In genomic region chr3:58463181-58463941, GRCh38 we compare ENCODE assay signal across 8 cellular contexts. TPM values are rescaled to one million over a fixed set of nuclear protein-coding genes. Genes with fewer than 3 reads are reported as not detected.
DNase-seq lines count a peak whose midpoint lies in the region; ATAC-seq and TF ChIP-seq lines count a peak whose summit lies in the region.

No MANE protein-coding gene starts in this region.

- no peak for TF ChIP-seq EP300 in SK-N-SH (IDR thresholded peaks at IDR 0.05; ENCODE audit: borderline replicate concordance in 1 of 2, low read depth in 1 of 2, low read length in 1 of 2)

- H4K20me1 ChIP-seq in SK-N-SH (ENCODE audit: insufficient read depth), result no peaks in the 10 kb centered on the region

- POLR2A ChIA-PET in SK-N-SH (lab: Yijun Ruan, JAX), result no interaction called here

- H3K4me3 ChIP-seq in SK-N-SH (ENCODE audit: low read depth in 2 of 2, low read length in 1 of 2), result no peak overlapping the region; a peak in 1 of 4 replicates

- H3K4me1 ChIP-seq in SK-N-SH (ENCODE audit: control insufficient read depth in 1 of 2, insufficient read depth in 2 of 2, low read depth in 1 of 2, low read length in 1 of 2), result peaks cover 0 to 2% of the 10 kb centered on the region in 2 experiments; a peak in 1 of 4 replicates

- no peaks in the 10 kb centered on the region for H3K9me3 Mint-ChIP-seq in activated naive CD4-positive, alpha-beta T cell treated with anti-CD3 and anti-CD28 coated beads, Interleukin-2, amount 50 U/mL, for 24 hours

- H3K36me3 ChIP-seq in SK-N-SH (replicated peaks in 1 of 2; ENCODE audit: control insufficient read depth in 1 of 2, insufficient read depth in 2 of 2, low read length in 1 of 2), result no peaks in the 10 kb centered on the region

- no peaks in the 10 kb centered on the region for H3K27me3 Mint-ChIP-seq in activated naive CD4-positive, alpha-beta T cell treated with anti-CD3 and anti-CD28 coated beads, Interleukin-2, amount 50 U/mL, for 24 hours

- peak; percentile 92 for ATAC-seq in GM21529 (IDR thresholded peaks at IDR 0.05; ENCODE audit: unreplicated experiment)

- 59% methylated on average over 18 of the region's 18 CpGs for WGBS in SK-N-SH (ENCODE audit: low lambda C conversion rate)

- no peaks in the 10 kb centered on the region for H3K79me2 ChIP-seq in SK-N-SH (ENCODE audit: insufficient read depth)

- H3K36me3 Mint-ChIP-seq in activated naive CD4-positive, alpha-beta T cell treated with anti-CD3 and anti-CD28 coated beads, Interleukin-2, amount 50 U/mL, for 24 hours, result no peaks in the 10 kb centered on the region

- no peak overlapping the region for H3K27ac ChIP-seq in SK-N-SH (ENCODE audit: low read depth in 2 of 2, low read length in 1 of 2)

- no peak overlapping the region for H3K9ac ChIP-seq in SK-N-SH

- peak overlapping the region; percentile 60; the same call in 1 of the 2 replicates for H2AFZ ChIP-seq in SK-N-SH (ENCODE audit: low read depth)

- H3K9me2 ChIP-seq in SK-N-SH, result no peaks in the 10 kb centered on the region

- H3K4me3 Mint-ChIP-seq in activated naive CD4-positive, alpha-beta T cell treated with anti-CD3 and anti-CD28 coated beads, Interleukin-2, amount 50 U/mL, for 24 hours, result peak overlapping the region; percentile 17

- H3F3A ChIP-seq in SK-N-SH (replicated peaks; ENCODE audit: insufficient read depth), result no peaks in the 10 kb centered on the region

- no peaks in the 10 kb centered on the region for H3K27me3 ChIP-seq in SK-N-SH (ENCODE audit: insufficient read depth)

- H3K9me3 ChIP-seq in SK-N-SH, result no peaks in the 10 kb centered on the region

- CTCF ChIA-PET in SK-N-SH (lab: Yijun Ruan, JAX), result interaction anchor here (0.6 to 1.8 kb wide), 44 partner anchors 9 to 407 kb away, joined by 3 to 32 read pairs (median 4); partner anchors contain the start of genes ACOX2, HTD2, KCTD6 and RPP14

- peak; percentile 89 for TF ChIP-seq CTCF in SK-N-SH (IDR thresholded peaks at IDR 0.05)

- DNase-seq in DMS153 (lab: John Stamatoyannopoulos, UW) (peak; percentile 13), KG1 (lab: John Stamatoyannopoulos, UW) (peak; percentile 37), SK-N-SH (peak; percentile 85), head of caudate nucleus (peak; percentile 58 to 89 (median 74)), posterior cingulate gyrus (peak; percentile 50 to 95 (median 70)), ureter (ENCODE audit: low spot score) (peak; percentile 59)

- intact Hi-C loops in head of caudate nucleus (cut with DNase I) (no loop called here), posterior cingulate gyrus (cut with DNase I) (loop anchor here (1.0 kb wide), 1 partner anchor 69 kb away; no protein-coding TSS in a partner anchor)

- TF ChIP-seq RAD21 in SK-N-SH (IDR thresholded peaks at IDR 0.05; ENCODE audit: low read length), result peak; percentile 80

- H3K27ac Mint-ChIP-seq in activated naive CD4-positive, alpha-beta T cell treated with anti-CD3 and anti-CD28 coated beads, Interleukin-2, amount 50 U/mL, for 24 hours, result no peak overlapping the region

- no peak overlapping the region for H3K4me2 ChIP-seq in SK-N-SH

- peaks cover 16% of the 10 kb centered on the region for H3K4me1 Mint-ChIP-seq in activated naive CD4-positive, alpha-beta T cell treated with anti-CD3 and anti-CD28 coated beads, Interleukin-2, amount 50 U/mL, for 24 hours

TF ChIP-seq in SK-N-SH, 30 proteins besides CTCF, POLR2A, EP300 and RAD21 (continues in another document):
- TF ChIP-seq IRF3 (IDR thresholded peaks at IDR 0.05; ENCODE audit: low read depth, low read length) (no peak), USF1 (IDR thresholded peaks at IDR 0.05; ENCODE audit: borderline replicate concordance, low read depth) (peak; percentile 66; the same call in 1 of the 2 replicates), RCOR1 (IDR thresholded peaks at IDR 0.05; ENCODE audit: low read length) (peak; percentile 45; the same call in 1 of the 2 replicates), MXI1 (IDR thresholded peaks at IDR 0.05; ENCODE audit: low read depth, low read length) (0 out of 2 replicates have a peak, but pooled peaks have one; percentile 38), USF2 (IDR thresholded peaks at IDR 0.05; ENCODE audit: borderline replicate concordance, low read depth, low read length) (no peak), NRF1 (IDR thresholded peaks at IDR 0.05; ENCODE audit: low read depth, low read length) (no peak), GABPA (IDR thresholded peaks at IDR 0.05; ENCODE audit: low read depth) (no peak), TCF12 (IDR thresholded peaks at IDR 0.05) (peak; percentile 18; the same call in 1 of the 2 replicates), REST (IDR thresholded peaks at IDR 0.05; ENCODE audit: low read depth, low read length) (no peak), MEF2A (IDR thresholded peaks at IDR 0.05; ENCODE audit: borderline replicate concordance, low read depth) (no peak), SIN3A (IDR thresholded peaks at IDR 0.05; ENCODE audit: borderline replicate concordance, low read depth, low read length) (no peak), YY1 (IDR thresholded peaks at IDR 0.05; ENCODE audit: low read depth) (no peak), PBX3 (IDR thresholded peaks at IDR 0.05) (peak; percentile 80), EZH2phosphoT487 (IDR thresholded peaks at IDR 0.05; ENCODE audit: borderline replicate concordance, low read depth) (no peak), ELF1 (IDR thresholded peaks at IDR 0.05) (no peak), CHD2 (IDR thresholded peaks at IDR 0.05; ENCODE audit: low read length, partially characterized antibody) (no peak), TAF1 (IDR thresholded peaks at IDR 0.05; ENCODE audit: borderline replicate concordance, low read depth, low read length) (no peak), GATA2 (CRISPR knock-in tag; IDR thresholded peaks at IDR 0.05) (no peak), RFX5 (IDR thresholded peaks at IDR 0.05; ENCODE audit: low read length) (no peak)

RNA-seq across cellular contexts. Expression of gene KCTD6, which starts 28.5 kb away (rescaled TPM):
- polyA plus RNA-seq in SK-N-SH (2012; rRNA removed), result 7.8 and 10.1 TPM in 2 replicates
- polyA plus RNA-seq in SK-N-SH (2012; cell fraction: cytosol; rRNA removed), result 10.4 and 10.8 TPM in 2 replicates
- polyA plus RNA-seq in SK-N-SH (2012; cell fraction: nucleus; rRNA removed), result 5.2 and 11.5 TPM in 2 replicates
- total RNA-seq in ureter, result 11.4 TPM

RNA-seq across cellular contexts. Expression of gene PDHB, which starts 29.7 kb away (rescaled TPM):
- polyA plus RNA-seq in SK-N-SH (2012; rRNA removed), result 87.5 and 94.7 TPM in 2 replicates
- 107 and 129 TPM in 2 replicates for polyA plus RNA-seq in SK-N-SH (2012; cell fraction: cytosol; rRNA removed)
- 32.1 and 63.2 TPM in 2 replicates for polyA plus RNA-seq in SK-N-SH (2012; cell fraction: nucleus; rRNA removed)
- total RNA-seq in ureter, result 42.2 TPM

Comparison
In these comparisons a context has a peak if more than half of its experiments do, and no peak if none do; other contexts are left out.
1. DNase-seq: peak in every context shown above with its lines; median percentile 85 in SK-N-SH; 74 in head of caudate nucleus; 70 in posterior cingulate gyrus; 59 in ureter; 37 in KG1; 13 in DMS153.